Comparison of ENCODE assay signal across 10 cellular contexts in the genomic region with DNA sequence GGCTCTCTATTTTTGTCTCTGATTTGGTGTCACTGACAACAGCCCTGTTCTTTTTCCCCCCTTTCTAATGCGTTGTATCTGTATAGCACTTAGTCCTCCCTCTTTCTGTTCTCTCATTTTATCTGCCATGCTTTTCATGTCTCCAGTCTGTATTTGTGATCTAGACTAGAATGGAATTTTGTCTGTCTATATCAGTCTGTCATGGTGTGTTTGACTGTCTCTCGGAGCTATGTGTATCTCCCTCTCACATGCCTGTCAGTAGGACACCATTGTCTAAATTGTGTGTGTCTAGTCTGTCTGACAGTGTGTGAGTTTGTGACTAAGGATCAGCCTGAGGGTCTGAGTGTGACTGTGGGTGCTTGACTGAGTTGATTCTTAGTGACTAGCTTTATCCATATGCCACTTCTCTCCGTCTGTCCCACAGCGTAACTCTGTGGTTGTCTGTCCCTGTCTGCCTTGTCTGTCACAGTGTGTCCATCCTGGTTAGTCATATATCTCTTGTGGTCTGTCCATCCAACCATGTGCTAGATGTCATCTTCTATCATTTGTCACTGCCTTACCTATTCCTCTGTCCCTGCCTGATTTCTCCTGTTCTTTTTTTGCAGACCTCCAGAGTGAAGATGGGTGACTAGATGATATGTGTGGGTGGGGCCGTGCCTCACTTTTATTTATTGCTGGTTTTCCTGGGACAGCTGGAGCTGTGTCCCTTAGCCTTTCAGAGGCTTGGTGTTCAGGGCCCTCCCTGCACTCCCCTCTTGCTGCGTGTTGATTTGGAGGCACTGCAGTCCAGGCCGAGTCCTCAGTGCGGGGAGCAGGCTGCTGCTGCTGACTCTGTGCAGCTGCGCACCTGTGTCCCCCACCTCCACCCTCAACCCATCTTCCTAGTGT. TPM values are rescaled to one million over a fixed set of nuclear protein-coding genes. Genes with fewer than 3 reads are reported as not detected.
A peak's percentile ranks its signal among the peaks of the same experiment; 100 is the strongest.
DNase-seq lines count a peak whose midpoint lies in the region; ATAC-seq, FAIRE-seq and TF ChIP-seq lines count a peak whose summit lies in the region.
"Had no signal": no experiment of that assay in that cellular context is flagged by ENCODE, and none has a peak within 500 bp of the region (broad histone marks: within the 10 kb centered on the region; RNA-seq: fewer than 3 reads in every experiment).

No MANE protein-coding gene starts in this region.

- H3K9me3 ChIP-seq in DND-41 (ENCODE audit: insufficient read depth, low read length, severe bottlenecking): no peaks in the 10 kb centered on the region
- H3K9me3 ChIP-seq in Loucy (ENCODE audit: insufficient read depth, low read depth, low read length): no peaks in the 10 kb centered on the region
- H3K9me3 ChIP-seq in GM12878 (replicated peaks; ENCODE audit: control insufficient read depth, insufficient read depth, low read length): no peaks in the 10 kb centered on the region
- no peaks in the 10 kb centered on the region for H3K9me3 ChIP-seq in neuronal stem cell (replicated peaks in 1 of 2; ENCODE audit: control insufficient read depth in 2 of 2, insufficient read depth in 1 of 2, low read depth in 1 of 2, low read length in 2 of 2)
- H3K9me3 ChIP-seq: tibial artery had no signal

- H3K27me3 ChIP-seq in DND-41 (ENCODE audit: insufficient read depth, low read length, poor library complexity) (peaks cover 7% of the 10 kb centered on the region), Loucy (ENCODE audit: insufficient read depth, low read length, poor library complexity, severe bottlenecking) (no peaks in the 10 kb centered on the region), GM12878 (replicated peaks in 1 of 2; ENCODE audit: control insufficient read depth in 2 of 2, insufficient read depth in 2 of 2, low read length in 1 of 2) (no peaks in the 10 kb centered on the region), neuronal stem cell (ENCODE audit: control insufficient read depth in 3 of 3, insufficient read depth in 3 of 3, low read depth in 1 of 3, low read length in 3 of 3) (no peaks in the 10 kb centered on the region), foreskin keratinocyte (no peaks in the 10 kb centered on the region)
- H3K27me3 ChIP-seq: tibial artery had no signal

- H2BK5ac ChIP-seq in neuronal stem cell (ENCODE audit: low read length): no peak overlapping the region

- CTCF ChIA-PET in GM12878 (lab: Yijun Ruan, JAX): interaction anchor here (1.0 to 1.4 kb wide), 3 partner anchors 12 to 44 kb away, joined by 3 to 5 read pairs (median 3); no protein-coding TSS in a partner anchor

- H3K36me3 ChIP-seq in DND-41 (ENCODE audit: insufficient read depth, low read length): peaks cover 30% of the 10 kb centered on the region
- no peaks in the 10 kb centered on the region for H3K36me3 ChIP-seq in Loucy (ENCODE audit: insufficient read depth, low read length)
- H3K36me3 ChIP-seq in GM12878 (ENCODE audit: control insufficient read depth in 2 of 2, insufficient read depth in 2 of 2, low read length in 1 of 2): peaks cover 1 to 7% of the 10 kb centered on the region in 2 experiments
- H3K36me3 ChIP-seq in neuronal stem cell (replicated peaks in 1 of 2; ENCODE audit: control insufficient read depth in 2 of 2, insufficient read depth in 2 of 2, low read length in 2 of 2): peaks cover 30 to 59% of the 10 kb centered on the region in 2 donors

- no peaks in the 10 kb centered on the region; the same call in 1 of the 2 replicates for H3F3A ChIP-seq in Loucy (ENCODE audit: low read depth)

- H3K4me2 ChIP-seq in DND-41 (ENCODE audit: insufficient read depth, low read length) (peak overlapping the region; percentile 74; the same call in 1 of the 2 replicates), Loucy (ENCODE audit: low read depth, low read length, poor library complexity, severe bottlenecking) (peak overlapping the region; percentile 93), GM12878 (ENCODE audit: control insufficient read depth, insufficient read depth) (peak overlapping the region; percentile 94), neuronal stem cell (ENCODE audit: insufficient read depth, low read length, poor library complexity, severe bottlenecking) (no peak overlapping the region)

- BruUV-seq in GM12878 (replicated peaks; lab: Mats Ljungman, UMichigan): no TSS peak

- RAD21 ChIA-PET in GM12878 (lab: Charles Lee; ENCODE audit: unreplicated experiment): interaction anchor here (0.6 kb wide), 1 partner anchor 1326 kb away, joined by 3 read pairs; no protein-coding TSS in a partner anchor

- H2AFZ ChIP-seq in DND-41 (ENCODE audit: low read depth, low read length) (no peak overlapping the region), Loucy (ENCODE audit: low read length) (no peak overlapping the region), GM12878 (ENCODE audit: control insufficient read depth, low read depth, low read length) (no peak overlapping the region), neuronal stem cell (ENCODE audit: low read length) (no peak overlapping the region)

- ATAC-seq in DND-41 (ENCODE audit: insufficient read depth, low read depth): no peak
- ATAC-seq in GM12878: no peak
- no peak for ATAC-seq in GM18861 (IDR thresholded peaks at IDR 0.05; ENCODE audit: unreplicated experiment)
- no peak for ATAC-seq in foreskin keratinocyte
- no peak for ATAC-seq in HG03571 (IDR thresholded peaks at IDR 0.05; ENCODE audit: unreplicated experiment)

- in situ Hi-C loops in GM12878 (cut with MboI): no loop called here

- FAIRE-seq in GM12878 (lab: Jason Lieb, UNC): no peak

- peaks cover 30% of the 10 kb centered on the region for H4K20me1 ChIP-seq in DND-41 (ENCODE audit: insufficient read depth, low read length)
- peaks cover 36% of the 10 kb centered on the region for H4K20me1 ChIP-seq in Loucy (ENCODE audit: insufficient read depth, low read length, poor library complexity, severe bottlenecking)
- H4K20me1 ChIP-seq in GM12878 (ENCODE audit: control insufficient read depth, insufficient read depth): no peaks in the 10 kb centered on the region

- H4K91ac ChIP-seq in neuronal stem cell (ENCODE audit: low read depth, low read length, poor library complexity): no peak overlapping the region

- no peak overlapping the region for H3K23ac ChIP-seq in neuronal stem cell (ENCODE audit: low read depth, low read length, poor library complexity)

- H3K14ac ChIP-seq in neuronal stem cell (ENCODE audit: low read length): no peak overlapping the region

- 98% methylated on average over 9 of the region's 9 CpGs for WGBS in GM12878 (ENCODE audit: insufficient coverage, insufficient replicate concordance, low lambda C conversion rate, missing lambda C conversion rate)
- WGBS in neuronal stem cell (ENCODE audit: extremely low coverage in 2 of 2, insufficient read length in 2 of 2, insufficient replicate concordance in 1 of 2), 2 donors: no CpG with 5 or more reads among the region's 9 CpGs

- H3K4ac ChIP-seq in neuronal stem cell (ENCODE audit: low read length): no peak overlapping the region

- no peak for TF ChIP-seq RAD21 in GM12878 (IDR thresholded peaks at IDR 0.05; ENCODE audit: insufficient read depth, low read depth, low read length)

- H3K4me1 ChIP-seq in DND-41 (ENCODE audit: insufficient read depth, low read length) (peaks cover 47% of the 10 kb centered on the region), Loucy (ENCODE audit: insufficient read depth, low read length, poor library complexity, severe bottlenecking) (peaks cover 54% of the 10 kb centered on the region), GM12878 (ENCODE audit: control insufficient read depth, insufficient read depth, low read length) (peaks cover 30% of the 10 kb centered on the region), neuronal stem cell (ENCODE audit: control insufficient read depth in 2 of 2, insufficient read depth in 1 of 2, low read depth in 1 of 2, low read length in 2 of 2) (peaks cover 19 to 27% of the 10 kb centered on the region in 2 donors), foreskin keratinocyte (peaks cover 9% of the 10 kb centered on the region)

- H2BK15ac ChIP-seq in neuronal stem cell (ENCODE audit: low read length): no peak overlapping the region

- no peak overlapping the region for H2AK5ac ChIP-seq in neuronal stem cell (ENCODE audit: low read depth, low read length)

- no peak overlapping the region for H3K18ac ChIP-seq in neuronal stem cell (ENCODE audit: low read length)

- TF ChIP-seq POLR2A in GM12878 (IDR thresholded peaks at IDR 0.05; ENCODE audit: low read depth, low read length): no peak

- intact Hi-C loops in GM12878 (cut with micrococcal nuclease; ENCODE audit: unreplicated experiment): no loop called here

- SMC1A ChIA-PET in GM12878 (lab: Charles Lee; ENCODE audit: uncharacterized antibody, unreplicated experiment): interaction anchor here (1.3 kb wide), 1 partner anchor 15 kb away, joined by 3 read pairs; no protein-coding TSS in a partner anchor

- no peak overlapping the region for H2BK120ac ChIP-seq in neuronal stem cell (ENCODE audit: low read depth, low read length)

- no peak overlapping the region for H2BK12ac ChIP-seq in neuronal stem cell (ENCODE audit: low read length)

- H3K9me2 ChIP-seq in Loucy (replicated peaks; ENCODE audit: low read depth, low read length): no peaks in the 10 kb centered on the region

- TF ChIP-seq EP300 in GM12878 (IDR thresholded peaks at IDR 0.05; ENCODE audit: borderline replicate concordance in 1 of 2, control insufficient read depth in 1 of 2, low read depth in 2 of 2, low read length in 2 of 2): no peak

- H3K9ac ChIP-seq in DND-41 (ENCODE audit: low read depth, low read length) (no peak overlapping the region), Loucy (ENCODE audit: low read depth, low read length, poor library complexity, severe bottlenecking) (peak overlapping the region; percentile 72), GM12878 (ENCODE audit: control insufficient read depth, insufficient read depth, low read length) (no peak overlapping the region; the same call in 1 of the 2 replicates), neuronal stem cell (ENCODE audit: low read depth, low read length, poor library complexity) (no peak overlapping the region)

- POLR2A ChIA-PET in GM12878 (lab: Charles Lee): interaction anchor here (0.6 to 1.3 kb wide), 4 partner anchors 14 to 687 kb away, joined by 3 to 4 read pairs (median 4); no protein-coding TSS in a partner anchor

- H4K8ac ChIP-seq in neuronal stem cell (ENCODE audit: low read depth, low read length): no peak overlapping the region

- DNase-seq in DND-41: no peak
- no peak for DNase-seq in GM12878 (ENCODE audit: low read depth, low spot score)
- DNase-seq in neuronal stem cell (ENCODE audit: low spot score): no peak
- DNase-seq in foreskin keratinocyte: no peak
- DNase-seq: NCI-H526 treated with DMSO at 0.1 percent for 48 hours; stimulated activated CD4-positive, alpha-beta T cell treated with anti-CD3 and anti-CD28 coated beads, Interleukin-1b, Interleukin-23, amount 100 ng/mL, for 48 hours; tibial artery had no signal

- H3K79me2 ChIP-seq in DND-41 (ENCODE audit: insufficient read depth, low read length): peaks cover 24% of the 10 kb centered on the region
- H3K79me2 ChIP-seq in Loucy (ENCODE audit: insufficient read depth, low read length): peaks cover 47% of the 10 kb centered on the region
- peaks cover 45% of the 10 kb centered on the region for H3K79me2 ChIP-seq in GM12878 (ENCODE audit: control insufficient read depth, insufficient read depth, low read length)

- H3K4me3 ChIP-seq in DND-41 (ENCODE audit: low read depth in 1 of 2, low read length in 2 of 2) (no peak overlapping the region), Loucy (ENCODE audit: low read length, poor library complexity, severe bottlenecking) (peak overlapping the region; percentile 78), GM12878 (no peak overlapping the region), neuronal stem cell (ENCODE audit: low read length in 2 of 2) (peak overlapping the region; percentile 41 to 72)

- peaks cover 40% of the 10 kb centered on the region for H3K79me1 ChIP-seq in neuronal stem cell (ENCODE audit: low read depth, low read length)

- no peak overlapping the region for H3K27ac ChIP-seq in DND-41 (ENCODE audit: low read length)
- H3K27ac ChIP-seq in GM12878 (ENCODE audit: control insufficient read depth, insufficient read depth): no peak overlapping the region
- no peak overlapping the region for H3K27ac ChIP-seq in neuronal stem cell (replicated peaks; ENCODE audit: low read length)
- no peak overlapping the region for H3K27ac ChIP-seq in foreskin keratinocyte

- TF ChIP-seq CTCF in DND-41 (IDR thresholded peaks at IDR 0.05; ENCODE audit: borderline replicate concordance, extremely low read depth, low read length, poor library complexity, severe bottlenecking) (no peak), Loucy (conservative IDR thresholded peaks at IDR 0.05; ENCODE audit: low read length) (no peak), GM12878 (IDR thresholded peaks at IDR 0.05 in 2 of 3, conservative IDR thresholded peaks at IDR 0.05 in 1 of 3; ENCODE audit: control insufficient read depth in 2 of 3, extremely low read depth in 1 of 3, insufficient read depth in 1 of 3, low read depth in 3 of 3, low read length in 3 of 3) (no peak), foreskin keratinocyte (conservative IDR thresholded peaks at IDR 0.05) (no peak)

RNA-seq across cellular contexts. Expression of a gene that starts 1.4 kb away (rescaled TPM):
- total RNA-seq in GM12878 (2013; cell fraction: nucleolus; rRNA removed): 15.2 and 15.5 TPM in 2 replicates
- total RNA-seq in GM12878 (2014; rRNA removed) (61.0 and 63.8 TPM in 2 replicates), GM12878 (2014; rRNA removed; fragmentation: Illumina TruSeq; extraction: Trizol) (27.2 and 28.7 TPM in 2 replicates), GM12878 (2021) (45.4 and 47.3 TPM in 2 replicates), foreskin keratinocyte (90.6 and 99.1 TPM in 2 replicates)
- polyA plus RNA-seq in GM12878 (2011; ENCODE audit: low read depth): 7.1 TPM
- polyA plus RNA-seq in GM12878 (2011; rRNA removed) (9.8 and 18.0 TPM in 2 replicates), GM12878 (2014; fragmentation: Illumina TruSeq; extraction: Trizol) (18.6 and 30.0 TPM in 2 replicates), GM12878 (2014; fragmentation: Nextera tagmentation; extraction: Ambion mirVana) (1 to 10 TPM in 1 of 2 experiments, under 1 TPM in 1; 0.98 to 2.8 TPM), GM12878 (2014; rRNA removed) (53.5 and 67.0 TPM in 2 replicates), GM12878 (2016; fragmentation: Nextera tagmentation; extraction: Ambion mirVana) (1 to 10 TPM; 7.2 to 9.6 TPM), foreskin keratinocyte (93.3 and 101 TPM in 2 replicates)
- 27.5 and 46.7 TPM in 2 replicates for polyA plus RNA-seq in GM12878 (2011; cell fraction: cytosol; rRNA removed)
- polyA plus RNA-seq in GM12878 (2011; cell fraction: nucleus; rRNA removed): 22.6 and 26.7 TPM in 2 replicates
- polyA plus RNA-seq in GM12878 (2012): 19.7 and 20.5 TPM in 2 replicates
- polyA minus RNA-seq in GM12878 (2011; rRNA and poly(A)+ RNA removed): 13.2 and 22.9 TPM in 2 replicates
- 12.6 and 14.2 TPM in 2 replicates for polyA minus RNA-seq in GM12878 (2011; cell fraction: cytosol; rRNA and poly(A)+ RNA removed)
- polyA minus RNA-seq in GM12878 (2011; cell fraction: nucleus; rRNA and poly(A)+ RNA removed): 9.3 and 15.2 TPM in 2 replicates
- 64.3 TPM for polyA plus RNA-seq in neuronal stem cell (2013, experiment 1 of 2)
- polyA plus RNA-seq in neuronal stem cell (2013, experiment 2 of 2): 60.7 TPM

RNA-seq across cellular contexts. Expression of a gene that starts 2.9 kb away (rescaled TPM):
- total RNA-seq in GM12878 (2013; cell fraction: nucleolus; rRNA removed): 39.3 and 44.3 TPM in 2 replicates
- 176 and 177 TPM in 2 replicates for total RNA-seq in GM12878 (2014; rRNA removed)
- total RNA-seq in GM12878 (2014; rRNA removed; fragmentation: Illumina TruSeq; extraction: Trizol): 70.0 and 75.8 TPM in 2 replicates
- 115 and 120 TPM in 2 replicates for total RNA-seq in GM12878 (2021)
- 59.4 TPM for polyA plus RNA-seq in GM12878 (2011; ENCODE audit: low read depth)
- polyA plus RNA-seq in GM12878 (2011; rRNA removed): 72.2 and 132 TPM in 2 replicates
- 218 and 285 TPM in 2 replicates for polyA plus RNA-seq in GM12878 (2011; cell fraction: cytosol; rRNA removed)
- 267 and 300 TPM in 2 replicates for polyA plus RNA-seq in GM12878 (2011; cell fraction: nucleus; rRNA removed)
- polyA plus RNA-seq in GM12878 (2012): 76.2 and 83.3 TPM in 2 replicates
- polyA plus RNA-seq in GM12878 (2014; fragmentation: Illumina TruSeq; extraction: Trizol): 30.1 and 70.5 TPM in 2 replicates
- 100 to 1,000 TPM in 1 of 2 experiments, 10 to 100 TPM in 1; 65.3 to 157 TPM for polyA plus RNA-seq in GM12878 (2014; fragmentation: Nextera tagmentation; extraction: Ambion mirVana)
- 156 and 159 TPM in 2 replicates for polyA plus RNA-seq in GM12878 (2014; rRNA removed)
- polyA plus RNA-seq in GM12878 (2016; fragmentation: Nextera tagmentation; extraction: Ambion mirVana): 100 to 1,000 TPM; 247 to 250 TPM
- 82.2 and 119 TPM in 2 replicates for polyA minus RNA-seq in GM12878 (2011; rRNA and poly(A)+ RNA removed)
- polyA minus RNA-seq in GM12878 (2011; cell fraction: cytosol; rRNA and poly(A)+ RNA removed): 35.1 and 43.2 TPM in 2 replicates
- 65.8 and 94.1 TPM in 2 replicates for polyA minus RNA-seq in GM12878 (2011; cell fraction: nucleus; rRNA and poly(A)+ RNA removed)
- polyA plus RNA-seq in neuronal stem cell (2013, experiment 1 of 2): 44.2 TPM
- polyA plus RNA-seq in neuronal stem cell (2013, experiment 2 of 2): 41.9 TPM
- 170 and 176 TPM in 2 replicates for total RNA-seq in foreskin keratinocyte
- 207 and 211 TPM in 2 replicates for polyA plus RNA-seq in foreskin keratinocyte

RNA-seq across cellular contexts. Expression of a gene that starts 7.8 kb away (rescaled TPM):
- total RNA-seq in GM12878 (2013; cell fraction: nucleolus; rRNA removed): 40.0 and 46.8 TPM in 2 replicates
- total RNA-seq in GM12878 (2014; rRNA removed) (67.2 and 75.1 TPM in 2 replicates), GM12878 (2014; rRNA removed; fragmentation: Illumina TruSeq; extraction: Trizol) (32.2 and 37.9 TPM in 2 replicates), GM12878 (2021) (58.0 and 60.1 TPM in 2 replicates), foreskin keratinocyte (28.5 and 33.3 TPM in 2 replicates)
- 16.1 TPM for polyA plus RNA-seq in GM12878 (2011; ENCODE audit: low read depth)
- polyA plus RNA-seq in GM12878 (2011; rRNA removed) (30.7 and 44.0 TPM in 2 replicates), GM12878 (2014; fragmentation: Illumina TruSeq; extraction: Trizol) (22.4 and 43.2 TPM in 2 replicates), GM12878 (2014; fragmentation: Nextera tagmentation; extraction: Ambion mirVana) (10 to 100 TPM; 13.1 to 14.3 TPM), GM12878 (2014; rRNA removed) (74.5 and 76.2 TPM in 2 replicates), GM12878 (2016; fragmentation: Nextera tagmentation; extraction: Ambion mirVana) (10 to 100 TPM; 76.6 to 82.9 TPM), foreskin keratinocyte (27.1 and 34.1 TPM in 2 replicates)
- 72.9 and 90.9 TPM in 2 replicates for polyA plus RNA-seq in GM12878 (2011; cell fraction: cytosol; rRNA removed)
- 240 and 297 TPM in 2 replicates for polyA plus RNA-seq in GM12878 (2011; cell fraction: nucleus; rRNA removed)
- 28.3 and 30.7 TPM in 2 replicates for polyA plus RNA-seq in GM12878 (2012)
- 41.1 and 68.5 TPM in 2 replicates for polyA minus RNA-seq in GM12878 (2011; rRNA and poly(A)+ RNA removed)
- polyA minus RNA-seq in GM12878 (2011; cell fraction: cytosol; rRNA and poly(A)+ RNA removed): 18.2 and 18.3 TPM in 2 replicates
- 79.7 and 117 TPM in 2 replicates for polyA minus RNA-seq in GM12878 (2011; cell fraction: nucleus; rRNA and poly(A)+ RNA removed)
- polyA plus RNA-seq in neuronal stem cell (2013, experiment 1 of 2): 11.1 TPM
- 11.6 TPM for polyA plus RNA-seq in neuronal stem cell (2013, experiment 2 of 2)

RNA-seq across cellular contexts. Expression of a gene that starts 13.8 kb away (rescaled TPM):
- 2.7 and 3.3 TPM in 2 replicates for total RNA-seq in GM12878 (2013; cell fraction: nucleolus; rRNA removed)
- total RNA-seq in GM12878 (2014; rRNA removed) (1.6 and 2.2 TPM in 2 replicates), GM12878 (2014; rRNA removed; fragmentation: Illumina TruSeq; extraction: Trizol) (0.67 and 0.78 TPM in 2 replicates), GM12878 (2021) (2.2 and 3.1 TPM in 2 replicates), foreskin keratinocyte (12.4 and 12.9 TPM in 2 replicates)
- polyA plus RNA-seq in GM12878 (2011; ENCODE audit: low read depth): 0.34 TPM
- polyA plus RNA-seq in GM12878 (2011; rRNA removed) (0.49 and 1.0 TPM in 2 replicates), GM12878 (2014; fragmentation: Illumina TruSeq; extraction: Trizol) (0.59 and 1.0 TPM in 2 replicates), GM12878 (2014; fragmentation: Nextera tagmentation; extraction: Ambion mirVana) (under 1 TPM in 1 of 2 experiments, not detected in 1; 0.18 TPM), GM12878 (2014; rRNA removed) (2.1 and 4.2 TPM in 2 replicates), GM12878 (2016; fragmentation: Nextera tagmentation; extraction: Ambion mirVana) (1 to 10 TPM; 1.6 to 1.7 TPM), foreskin keratinocyte (17.0 and 17.7 TPM in 2 replicates)
- polyA plus RNA-seq in GM12878 (2011; cell fraction: cytosol; rRNA removed): 1.8 TPM in 2 replicates
- polyA plus RNA-seq in GM12878 (2011; cell fraction: nucleus; rRNA removed): 5.3 and 6.6 TPM in 2 replicates
- 1.4 and 1.5 TPM in 2 replicates for polyA plus RNA-seq in GM12878 (2012)
- 0.22 and 0.67 TPM in 2 replicates for polyA minus RNA-seq in GM12878 (2011; rRNA and poly(A)+ RNA removed)
- polyA minus RNA-seq in GM12878 (2011; cell fraction: cytosol; rRNA and poly(A)+ RNA removed): 0.94 TPM in 1 of 2 replicates, not detected in the other
- 1.2 TPM in 2 replicates for polyA minus RNA-seq in GM12878 (2011; cell fraction: nucleus; rRNA and poly(A)+ RNA removed)
- 5.3 TPM for polyA plus RNA-seq in neuronal stem cell (2013, experiment 1 of 2)
- 5.5 TPM for polyA plus RNA-seq in neuronal stem cell (2013, experiment 2 of 2)

RNA-seq across cellular contexts. Expression of a gene that starts 30.9 kb away (rescaled TPM):
- total RNA-seq in GM12878 (2013; cell fraction: nucleolus; rRNA removed): 9.0 and 13.3 TPM in 2 replicates
- total RNA-seq in GM12878 (2014; rRNA removed): 18.2 and 18.4 TPM in 2 replicates
- total RNA-seq in GM12878 (2014; rRNA removed; fragmentation: Illumina TruSeq; extraction: Trizol): 7.3 and 10.1 TPM in 2 replicates
- total RNA-seq in GM12878 (2021): 22.1 and 26.6 TPM in 2 replicates
- 4.5 TPM for polyA plus RNA-seq in GM12878 (2011; ENCODE audit: low read depth)
- polyA plus RNA-seq in GM12878 (2011; rRNA removed): 5.6 and 9.3 TPM in 2 replicates
- 19.2 TPM in 2 replicates for polyA plus RNA-seq in GM12878 (2011; cell fraction: cytosol; rRNA removed)
- polyA plus RNA-seq in GM12878 (2011; cell fraction: nucleus; rRNA removed): 29.3 and 36.2 TPM in 2 replicates
- 8.2 and 9.6 TPM in 2 replicates for polyA plus RNA-seq in GM12878 (2012)
- 8.5 and 14.0 TPM in 2 replicates for polyA plus RNA-seq in GM12878 (2014; fragmentation: Illumina TruSeq; extraction: Trizol)
- 1 to 10 TPM; 7.1 to 9.5 TPM for polyA plus RNA-seq in GM12878 (2014; fragmentation: Nextera tagmentation; extraction: Ambion mirVana)
- polyA plus RNA-seq in GM12878 (2014; rRNA removed): 16.5 and 17.9 TPM in 2 replicates
- polyA plus RNA-seq in GM12878 (2016; fragmentation: Nextera tagmentation; extraction: Ambion mirVana): 10 to 100 TPM; 21.5 TPM
- 24.2 and 29.7 TPM in 2 replicates for polyA minus RNA-seq in GM12878 (2011; rRNA and poly(A)+ RNA removed)
- polyA minus RNA-seq in GM12878 (2011; cell fraction: cytosol; rRNA and poly(A)+ RNA removed): 8.6 and 16.2 TPM in 2 replicates
- 8.7 and 14.9 TPM in 2 replicates for polyA minus RNA-seq in GM12878 (2011; cell fraction: nucleus; rRNA and poly(A)+ RNA removed)
- 9.3 TPM for polyA plus RNA-seq in neuronal stem cell (2013, experiment 1 of 2)
- 9.1 TPM for polyA plus RNA-seq in neuronal stem cell (2013, experiment 2 of 2)
- total RNA-seq in foreskin keratinocyte: 30.1 and 32.9 TPM in 2 replicates
- 23.6 and 25.9 TPM in 2 replicates for polyA plus RNA-seq in foreskin keratinocyte

Comparison
In these comparisons a context has a peak if more than half of its experiments do, and no peak if none do; other contexts are left out.
1. H3K4me3 ChIP-seq: peak in Loucy (single experiment) and neuronal stem cell (2 of 2); none in DND-41 (0 of 2) and GM12878 (single experiment).